In the genomic region with DNA sequence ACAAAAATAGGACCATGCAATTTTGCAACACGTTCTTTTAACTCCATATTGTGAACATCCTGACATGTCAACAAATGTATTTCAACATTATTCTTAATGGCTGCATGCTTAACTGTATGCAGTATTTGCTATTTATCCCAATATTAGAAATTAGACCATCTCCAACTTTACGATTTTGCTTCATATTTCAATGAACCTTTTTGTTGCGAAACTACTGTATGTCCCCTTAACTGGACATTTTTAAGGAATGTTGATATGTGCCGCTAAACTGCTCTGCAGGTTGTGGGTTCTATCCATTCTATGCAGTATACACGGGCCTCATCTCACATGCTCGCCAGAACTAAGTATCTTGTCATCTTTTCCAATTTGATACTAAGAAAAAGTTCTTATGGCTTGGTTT, we compare ENCODE assay signal across 17 cellular contexts. TPM values are rescaled to one million over a fixed set of nuclear protein-coding genes. Genes with fewer than 3 reads are reported as not detected.
A peak's percentile ranks its signal among the peaks of the same experiment; 100 is the strongest.
DNase-seq lines count a peak whose midpoint lies in the region; ATAC-seq and TF ChIP-seq lines count a peak whose summit lies in the region.
"Had no signal": no experiment of that assay in that cellular context is flagged by ENCODE, and none has a peak within 500 bp of the region (broad histone marks: within the 10 kb centered on the region; RNA-seq: fewer than 3 reads in every experiment).

No MANE protein-coding gene starts in this region.

- no peaks in the 10 kb centered on the region for H3K27me3 Mint-ChIP-seq in CD4-positive, CD25-positive, alpha-beta regulatory T cell
- H3K27me3 Mint-ChIP-seq in activated CD4-positive, alpha-beta memory T cell treated with anti-CD3 and anti-CD28 coated beads for 36 hours: no peaks in the 10 kb centered on the region

- H3K9ac ChIP-seq in IMR-90 (ENCODE audit: low read depth, low read length): no peak overlapping the region
- H3K9ac ChIP-seq: GM23248 had no signal

- H3K9me1 ChIP-seq in IMR-90 (ENCODE audit: insufficient read depth, low read length): peaks cover 8% of the 10 kb centered on the region

- DNase-seq in CD4-positive, CD25-positive, alpha-beta regulatory T cell: no peak
- DNase-seq in IMR-90 (no peak), islet precursor cell (peak; percentile 3), D341Med (ENCODE audit: low spot score) (no peak), NCI-H82 (lab: John Stamatoyannopoulos, UW) (no peak)
- DNase-seq in activated CD4-positive, alpha-beta memory T cell treated with anti-CD3 and anti-CD28 coated beads for 36 hours: no peak
- DNase-seq: C1 segment of cervical spinal cord; Caco-2; CD8-positive, alpha-beta T cell; DMS 273 treated with DMSO at 0.1 percent for 48 hours; DMS79; EL; GDM1; GM23248; H7; HCEC 1CT had no signal

- H3K4ac ChIP-seq in IMR-90 (ENCODE audit: low read depth, low read length): no peak overlapping the region

- H4K5ac ChIP-seq in IMR-90 (ENCODE audit: low read depth, low read length): no peak overlapping the region

- no peak overlapping the region for H3K23ac ChIP-seq in IMR-90 (ENCODE audit: low read depth, low read length)

- H4K8ac ChIP-seq in IMR-90 (ENCODE audit: low read depth in 2 of 2, low read length in 2 of 2): no peak overlapping the region

- peaks cover 47% of the 10 kb centered on the region for H4K20me1 ChIP-seq in IMR-90 (ENCODE audit: insufficient read depth, low read length)

- no peak for ATAC-seq in CD4-positive, CD25-positive, alpha-beta regulatory T cell (ENCODE audit: low read depth in 2 of 2)
- no peak for ATAC-seq in IMR-90 (ENCODE audit: low read depth)
- ATAC-seq: CD8-positive, alpha-beta T cell; GM12878 had no signal

- intact Hi-C loops in IMR-90 (cut with micrococcal nuclease): no loop called here
- intact Hi-C loops in activated CD4-positive, alpha-beta memory T cell treated with anti-CD3 and anti-CD28 coated beads for 36 hours (cut with micrococcal nuclease): no loop called here

- no peak overlapping the region for H3K4me3 Mint-ChIP-seq in CD4-positive, CD25-positive, alpha-beta regulatory T cell
- H3K4me3 Mint-ChIP-seq in activated CD4-positive, alpha-beta memory T cell treated with anti-CD3 and anti-CD28 coated beads for 36 hours: no peak overlapping the region
- H3K4me3 Mint-ChIP-seq: CD8-positive, alpha-beta T cell had no signal

- in situ Hi-C loops in IMR-90 (cut with MboI; ENCODE audit: low sequenced_read_pairs): no loop called here

- H3K9me3 ChIP-seq in CD4-positive, CD25-positive, alpha-beta regulatory T cell (ENCODE audit: control insufficient read depth in 2 of 2, low read length in 2 of 2): no peaks in the 10 kb centered on the region
- no peaks in the 10 kb centered on the region for H3K9me3 ChIP-seq in IMR-90 (ENCODE audit: control insufficient read depth, insufficient read depth, low read length)

- H3K9me3 Mint-ChIP-seq in CD4-positive, CD25-positive, alpha-beta regulatory T cell: no peaks in the 10 kb centered on the region
- no peaks in the 10 kb centered on the region for H3K9me3 Mint-ChIP-seq in activated CD4-positive, alpha-beta memory T cell treated with anti-CD3 and anti-CD28 coated beads for 36 hours
- H3K9me3 Mint-ChIP-seq: CD8-positive, alpha-beta T cell had no signal

- H2BK15ac ChIP-seq in IMR-90 (ENCODE audit: low read depth, low read length): no peak overlapping the region

- H3K4me2 ChIP-seq in IMR-90 (ENCODE audit: low read depth, low read length): no peak overlapping the region

- TF ChIP-seq CTCF in IMR-90 (conservative IDR thresholded peaks at IDR 0.05; ENCODE audit: low read depth, low read length): no peak

- no peak overlapping the region for H4K91ac ChIP-seq in IMR-90 (ENCODE audit: insufficient read depth, low read depth, low read length)

- no peak overlapping the region for H2AFZ ChIP-seq in IMR-90 (replicated peaks; ENCODE audit: low read length, poor library complexity)
- H2AFZ ChIP-seq: GM23248 had no signal

- no peak overlapping the region for H3K18ac ChIP-seq in IMR-90 (ENCODE audit: low read depth, low read length)

- H3K4me3 ChIP-seq in CD4-positive, CD25-positive, alpha-beta regulatory T cell (ENCODE audit: low read depth, low read length): no peak overlapping the region
- no peak overlapping the region for H3K4me3 ChIP-seq in IMR-90 (ENCODE audit: insufficient read depth, low read depth, low read length)
- H3K4me3 ChIP-seq: GM12878, GM23248 had no signal

- no peak for TF ChIP-seq POLR2A in IMR-90 (IDR thresholded peaks at IDR 0.05; ENCODE audit: low read depth, low read length)

- POLR2A ChIA-PET in IMR-90 (lab: Charles Lee; ENCODE audit: unreplicated experiment): no interaction called here
- POLR2A ChIA-PET in activated CD4-positive, alpha-beta memory T cell treated with anti-CD3 and anti-CD28 coated beads for 36 hours (lab: Charles Lee): no interaction called here

- no peak overlapping the region for H2AK9ac ChIP-seq in IMR-90 (replicated peaks; ENCODE audit: low read depth, low read length, poor library complexity)

- no peak overlapping the region for H3K14ac ChIP-seq in IMR-90 (replicated peaks; ENCODE audit: low read depth, low read length)

- peaks cover 26 to 58% of the 10 kb centered on the region in 2 experiments for H3K79me1 ChIP-seq in IMR-90 (ENCODE audit: low read depth in 1 of 2, low read length in 2 of 2)

- CTCF ChIA-PET in IMR-90 (lab: Yijun Ruan, JAX): no interaction called here
- CTCF ChIA-PET in activated CD4-positive, alpha-beta memory T cell treated with anti-CD3 and anti-CD28 coated beads for 36 hours (lab: Charles Lee): no interaction called here

- H3K27ac Mint-ChIP-seq in CD4-positive, CD25-positive, alpha-beta regulatory T cell: peak overlapping the region in 2 of 3 donors; percentile 23 to 27
- H3K27ac Mint-ChIP-seq in activated CD4-positive, alpha-beta memory T cell treated with anti-CD3 and anti-CD28 coated beads for 36 hours: no peak overlapping the region

- H3K27ac ChIP-seq in CD4-positive, CD25-positive, alpha-beta regulatory T cell (ENCODE audit: insufficient read depth, low read length, poor library complexity, severe bottlenecking): no peak overlapping the region
- no peak overlapping the region for H3K27ac ChIP-seq in IMR-90 (ENCODE audit: insufficient read depth, low read length)
- H3K27ac ChIP-seq: GM23248 had no signal

- no peaks in the 10 kb centered on the region for H3K27me3 ChIP-seq in CD4-positive, CD25-positive, alpha-beta regulatory T cell (ENCODE audit: control insufficient read depth, insufficient read depth, low read length)
- H3K27me3 ChIP-seq in IMR-90 (ENCODE audit: control insufficient read depth, insufficient read depth, low read length): no peaks in the 10 kb centered on the region

- dilution Hi-C loops in IMR-90 (cut with HindIII; ENCODE audit: low sequenced_read_pairs, unreplicated experiment): no loop called here

- peaks cover 19% of the 10 kb centered on the region for H3K36me3 ChIP-seq in CD4-positive, CD25-positive, alpha-beta regulatory T cell (ENCODE audit: control insufficient read depth, insufficient read depth, low read length)
- peaks cover 21% of the 10 kb centered on the region for H3K36me3 ChIP-seq in IMR-90 (ENCODE audit: control insufficient read depth, insufficient read depth, low read length)

- H3K56ac ChIP-seq in IMR-90 (ENCODE audit: extremely low read depth, insufficient read depth, low read length): no peak overlapping the region

- peaks cover 15 to 32% (median 27%) of the 10 kb centered on the region in 4 donors for H3K4me1 Mint-ChIP-seq in CD4-positive, CD25-positive, alpha-beta regulatory T cell
- peaks cover 15% of the 10 kb centered on the region for H3K4me1 Mint-ChIP-seq in activated CD4-positive, alpha-beta memory T cell treated with anti-CD3 and anti-CD28 coated beads for 36 hours (ENCODE audit: low read depth)

- no peak overlapping the region for H2BK120ac ChIP-seq in IMR-90 (ENCODE audit: low read depth, low read length)

- BruUV-seq in IMR-90 (replicated peaks; lab: Mats Ljungman, UMichigan): no TSS peak

- H2BK5ac ChIP-seq in IMR-90 (ENCODE audit: low read depth, low read length, poor library complexity, severe bottlenecking): no peak overlapping the region

- no peak overlapping the region for H2AK5ac ChIP-seq in IMR-90 (ENCODE audit: low read depth, low read length)

- no peaks in the 10 kb centered on the region for H3K4me1 ChIP-seq in CD4-positive, CD25-positive, alpha-beta regulatory T cell (ENCODE audit: control insufficient read depth, insufficient read depth, low read length, poor library complexity, severe bottlenecking)
- peaks cover 2% of the 10 kb centered on the region; the same call in 1 of the 2 replicates for H3K4me1 ChIP-seq in IMR-90 (ENCODE audit: control insufficient read depth, insufficient read depth, low read length)
- H3K4me1 ChIP-seq: Caco-2 had no signal

- peaks cover 17% of the 10 kb centered on the region for H3K36me3 Mint-ChIP-seq in CD4-positive, CD25-positive, alpha-beta regulatory T cell
- peaks cover 20% of the 10 kb centered on the region for H3K36me3 Mint-ChIP-seq in activated CD4-positive, alpha-beta memory T cell treated with anti-CD3 and anti-CD28 coated beads for 36 hours

- TF ChIP-seq RAD21 in IMR-90 (IDR thresholded peaks at IDR 0.05; ENCODE audit: low read length): no peak

- no CpG with 5 or more reads among the region's 6 CpGs for WGBS in IMR-90 (ENCODE audit: extremely low coverage in 2 of 2, insufficient read length in 1 of 2), 2 experiments

- no peak overlapping the region for H2BK20ac ChIP-seq in IMR-90 (ENCODE audit: low read depth, low read length)

TF ChIP-seq in IMR-90, 13 proteins besides CTCF, POLR2A, EP300 and RAD21:
- TF ChIP-seq MAZ (IDR thresholded peaks at IDR 0.05; ENCODE audit: borderline replicate concordance, low read depth, low read length) (no peak), CEBPB (IDR thresholded peaks at IDR 0.05; ENCODE audit: low read depth, low read length) (peak; percentile 60; the same call in 1 of the 2 replicates), SMC3 (IDR thresholded peaks at IDR 0.05; ENCODE audit: low read depth, low read length) (no peak)

RNA-seq across cellular contexts. Expression of a gene that starts 11.1 kb away (rescaled TPM):
- 6.7 TPM for total RNA-seq in CD4-positive, CD25-positive, alpha-beta regulatory T cell
- 1 to 10 TPM; 1.7 to 5.1 (median 3.6) TPM for polyA plus RNA-seq in CD4-positive, CD25-positive, alpha-beta regulatory T cell
- total RNA-seq in IMR-90 (2012; rRNA removed): 10.9 and 11.7 TPM in 2 replicates
- polyA plus RNA-seq in IMR-90 (2012; rRNA removed): 7.2 and 8.2 TPM in 2 replicates
- polyA plus RNA-seq in IMR-90 (2012; cell fraction: cytosol; rRNA removed): 5.7 and 10.5 TPM in 2 replicates
- 10.2 and 21.8 TPM in 2 replicates for polyA plus RNA-seq in IMR-90 (2012; cell fraction: nucleus; rRNA removed; ENCODE audit: low replicate concordance)
- 10 to 100 TPM in 1 of 2 experiments, 1 to 10 TPM in 1; 9.9 to 10.3 TPM for total RNA-seq in activated CD4-positive, alpha-beta memory T cell treated with anti-CD3 and anti-CD28 coated beads for 36 hours
